9 cellular contexts compared by ENCODE assay signal in genomic region chr5:133967124-133967523, GRCh38. TPM values are rescaled to one million over a fixed set of nuclear protein-coding genes. Genes with fewer than 3 reads are reported as not detected.
DNase-seq lines count a peak whose midpoint lies in the region; ATAC-seq and TF ChIP-seq lines count a peak whose summit lies in the region.
"Had no signal": no experiment of that assay in that cellular context is flagged by ENCODE, and none has a peak within 500 bp of the region (broad histone marks: within the 10 kb centered on the region; RNA-seq: fewer than 3 reads in every experiment).

No MANE protein-coding gene starts in this region.

- POLR2A ChIA-PET in SK-N-SH (lab: Yijun Ruan, JAX): no interaction called here

- H3K27me3 ChIP-seq in SK-N-SH (ENCODE audit: insufficient read depth) (no peaks in the 10 kb centered on the region), iPS-18a (ENCODE audit: control insufficient read depth, insufficient read depth, low read length) (no peaks in the 10 kb centered on the region)

- H3F3A ChIP-seq in SK-N-SH (replicated peaks; ENCODE audit: insufficient read depth): peaks cover 44% of the 10 kb centered on the region

- H3K36me3 ChIP-seq in SK-N-SH (replicated peaks in 1 of 2; ENCODE audit: control insufficient read depth in 1 of 2, insufficient read depth in 2 of 2, low read length in 1 of 2) (peaks cover 10 to 27% of the 10 kb centered on the region in 2 experiments), iPS-18a (ENCODE audit: control insufficient read depth, low read depth, low read length) (no peaks in the 10 kb centered on the region)

- peak overlapping the region; percentile 77 for H3K27ac Mint-ChIP-seq in activated naive CD8-positive, alpha-beta T cell
- no peak overlapping the region for H3K27ac Mint-ChIP-seq in stimulated activated naive B cell treated with anti-CD40 and anti-IgM and Interleukin-4, amounts not matched to agents 10 μg/mL and 1 μg/mL and 100 μg/mL, for 72 hours

- no peak for TF ChIP-seq RAD21 in SK-N-SH (IDR thresholded peaks at IDR 0.05; ENCODE audit: low read length)

- TF ChIP-seq CTCF in SK-N-SH (IDR thresholded peaks at IDR 0.05): no peak

- peaks cover 67% of the 10 kb centered on the region for H3K4me1 Mint-ChIP-seq in activated naive CD8-positive, alpha-beta T cell (ENCODE audit: low read depth)
- peaks cover 47 to 64% of the 10 kb centered on the region in 2 donors for H3K4me1 Mint-ChIP-seq in stimulated activated naive B cell treated with anti-CD40 and anti-IgM and Interleukin-4, amounts not matched to agents 10 μg/mL and 1 μg/mL and 100 μg/mL, for 72 hours

- no peak overlapping the region for H2AFZ ChIP-seq in SK-N-SH (ENCODE audit: low read depth)

- peaks cover 11% of the 10 kb centered on the region for H3K36me3 Mint-ChIP-seq in activated naive CD8-positive, alpha-beta T cell
- H3K36me3 Mint-ChIP-seq in stimulated activated naive B cell treated with anti-CD40 and anti-IgM and Interleukin-4, amounts not matched to agents 10 μg/mL and 1 μg/mL and 100 μg/mL, for 72 hours: peaks cover 39 to 54% of the 10 kb centered on the region in 2 donors

- peak overlapping the region; percentile 81 to 97; a peak in 3 of 4 replicates for H3K4me3 ChIP-seq in SK-N-SH (ENCODE audit: low read depth in 2 of 2, low read length in 1 of 2)
- H3K4me3 ChIP-seq in iPS-18a (ENCODE audit: low read length): peak overlapping the region; percentile 81

- peak overlapping the region; percentile 85 for H3K4me2 ChIP-seq in SK-N-SH

- no peak for TF ChIP-seq EP300 in SK-N-SH (IDR thresholded peaks at IDR 0.05; ENCODE audit: borderline replicate concordance in 1 of 2, low read depth in 1 of 2, low read length in 1 of 2)

- H4K20me1 ChIP-seq in SK-N-SH (ENCODE audit: insufficient read depth): peaks cover 9% of the 10 kb centered on the region

- H3K4me1 ChIP-seq in SK-N-SH (ENCODE audit: control insufficient read depth in 1 of 2, insufficient read depth in 2 of 2, low read depth in 1 of 2, low read length in 1 of 2): peaks cover 8 to 25% of the 10 kb centered on the region in 2 experiments; a peak in 3 of 4 replicates
- H3K4me1 ChIP-seq in iPS-18a (ENCODE audit: control insufficient read depth, low read depth, low read length): no peaks in the 10 kb centered on the region

- H3K9me3 ChIP-seq in SK-N-SH: peaks cover 3% of the 10 kb centered on the region; the same call in 1 of the 2 replicates
- H3K9me3 ChIP-seq in iPS-18a (ENCODE audit: control insufficient read depth, low read depth, low read length): no peaks in the 10 kb centered on the region

- H3K27me3 Mint-ChIP-seq in activated naive CD8-positive, alpha-beta T cell: no peaks in the 10 kb centered on the region
- no peaks in the 10 kb centered on the region for H3K27me3 Mint-ChIP-seq in stimulated activated naive B cell treated with anti-CD40 and anti-IgM and Interleukin-4, amounts not matched to agents 10 μg/mL and 1 μg/mL and 100 μg/mL, for 72 hours

- DNase-seq in SK-N-SH: no peak
- DNase-seq in stimulated activated naive B cell treated with anti-CD40 and anti-IgM and Interleukin-4, amounts not matched to agents 10 μg/mL and 1 μg/mL and 100 μg/mL, for 72 hours: no peak
- DNase-seq: GOT3 had no signal

- ATAC-seq in SK-N-SH treated with all-trans-retinoic acid at 6 μM for 48 hours: no peak
- ATAC-seq in stimulated activated naive B cell treated with anti-CD40 and anti-IgM and Interleukin-4, amounts not matched to agents 10 μg/mL and 1 μg/mL and 100 μg/mL, for 72 hours (replicated peaks): no peak
- ATAC-seq in GM19035 (IDR thresholded peaks at IDR 0.05; ENCODE audit: unreplicated experiment): no peak
- ATAC-seq in HG03196 (IDR thresholded peaks at IDR 0.05; ENCODE audit: unreplicated experiment): no peak
- ATAC-seq in GM18517 (IDR thresholded peaks at IDR 0.05; ENCODE audit: unreplicated experiment): no peak

- H3K9me3 Mint-ChIP-seq in activated naive CD8-positive, alpha-beta T cell (ENCODE audit: low read depth): peaks cover 5% of the 10 kb centered on the region
- H3K9me3 Mint-ChIP-seq in stimulated activated naive B cell treated with anti-CD40 and anti-IgM and Interleukin-4, amounts not matched to agents 10 μg/mL and 1 μg/mL and 100 μg/mL, for 72 hours: peaks cover 0 to 4% of the 10 kb centered on the region in 2 donors

- CTCF ChIA-PET in SK-N-SH (lab: Yijun Ruan, JAX): no interaction called here

- H3K9me2 ChIP-seq in SK-N-SH: no peaks in the 10 kb centered on the region

- 76% methylated on average over 5 of the region's 5 CpGs for WGBS in SK-N-SH (ENCODE audit: low lambda C conversion rate)

- peak overlapping the region; percentile 97 for H3K4me3 Mint-ChIP-seq in activated naive CD8-positive, alpha-beta T cell
- H3K4me3 Mint-ChIP-seq in stimulated activated naive B cell treated with anti-CD40 and anti-IgM and Interleukin-4, amounts not matched to agents 10 μg/mL and 1 μg/mL and 100 μg/mL, for 72 hours: peak overlapping the region; percentile 97 to 98

- peak overlapping the region in 1 of 2 experiments; percentile 90; a peak in 1 of 4 replicates for H3K27ac ChIP-seq in SK-N-SH (ENCODE audit: low read depth in 2 of 2, low read length in 1 of 2)
- no peak overlapping the region for H3K27ac ChIP-seq in iPS-18a (ENCODE audit: low read length)

- peaks cover 69% of the 10 kb centered on the region for H3K79me2 ChIP-seq in SK-N-SH (ENCODE audit: insufficient read depth)

- peak overlapping the region; percentile 97 for H3K9ac ChIP-seq in SK-N-SH
- peak overlapping the region; percentile 68 for H3K9ac ChIP-seq in iPS-18a (ENCODE audit: low read length)

TF ChIP-seq in SK-N-SH, 30 proteins besides CTCF, POLR2A, EP300 and RAD21 (continues in another document):
- TF ChIP-seq FOSL2 (IDR thresholded peaks at IDR 0.05; ENCODE audit: borderline replicate concordance, low read depth): no peak
- TF ChIP-seq YY1 (IDR thresholded peaks at IDR 0.05; ENCODE audit: low read depth): no peak
- TF ChIP-seq, protein P1, sequence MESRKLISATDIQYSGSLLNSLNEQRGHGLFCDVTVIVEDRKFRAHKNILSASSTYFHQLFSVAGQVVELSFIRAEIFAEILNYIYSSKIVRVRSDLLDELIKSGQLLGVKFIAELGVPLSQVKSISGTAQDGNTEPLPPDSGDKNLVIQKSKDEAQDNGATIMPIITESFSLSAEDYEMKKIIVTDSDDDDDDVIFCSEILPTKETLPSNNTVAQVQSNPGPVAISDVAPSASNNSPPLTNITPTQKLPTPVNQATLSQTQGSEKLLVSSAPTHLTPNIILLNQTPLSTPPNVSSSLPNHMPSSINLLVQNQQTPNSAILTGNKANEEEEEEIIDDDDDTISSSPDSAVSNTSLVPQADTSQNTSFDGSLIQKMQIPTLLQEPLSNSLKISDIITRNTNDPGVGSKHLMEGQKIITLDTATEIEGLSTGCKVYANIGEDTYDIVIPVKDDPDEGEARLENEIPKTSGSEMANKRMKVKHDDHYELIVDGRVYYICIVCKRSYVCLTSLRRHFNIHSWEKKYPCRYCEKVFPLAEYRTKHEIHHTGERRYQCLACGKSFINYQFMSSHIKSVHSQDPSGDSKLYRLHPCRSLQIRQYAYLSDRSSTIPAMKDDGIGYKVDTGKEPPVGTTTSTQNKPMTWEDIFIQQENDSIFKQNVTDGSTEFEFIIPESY (IDR thresholded peaks at IDR 0.05; ENCODE audit: borderline replicate concordance, low read depth): no peak
- no peak for TF ChIP-seq JUND (IDR thresholded peaks at IDR 0.05)
- TF ChIP-seq MXI1 (IDR thresholded peaks at IDR 0.05; ENCODE audit: low read depth, low read length): no peak
- TF ChIP-seq NFIC (IDR thresholded peaks at IDR 0.05; ENCODE audit: borderline replicate concordance): no peak
- no peak for TF ChIP-seq MEF2A (IDR thresholded peaks at IDR 0.05; ENCODE audit: borderline replicate concordance, low read depth)

TF ChIP-seq in SK-N-SH treated with all-trans-retinoic acid at 6 μM for 48 hours, 23 proteins besides CTCF, POLR2A, EP300 and RAD21 (continues in another document):
- TF ChIP-seq OSR1 (CRISPR knock-in tag; IDR thresholded peaks at IDR 0.05) (no peak), POU6F1 (CRISPR knock-in tag; IDR thresholded peaks at IDR 0.05; ENCODE audit: borderline replicate concordance, low read depth) (no peak), BACH2 (CRISPR knock-in tag; IDR thresholded peaks at IDR 0.05; ENCODE audit: borderline replicate concordance) (no peak), ISL1 (CRISPR knock-in tag; IDR thresholded peaks at IDR 0.05) (no peak), CSRNP3 (CRISPR knock-in tag; IDR thresholded peaks at IDR 0.05) (no peak), ZFP3 (CRISPR knock-in tag; IDR thresholded peaks at IDR 0.05) (no peak), ZNF8 (CRISPR knock-in tag; IDR thresholded peaks at IDR 0.05) (no peak), RARB (CRISPR knock-in tag; IDR thresholded peaks at IDR 0.05) (no peak), SNAI2 (CRISPR knock-in tag; IDR thresholded peaks at IDR 0.05) (no peak)

RNA-seq across cellular contexts. Expression of gene C5orf15, which starts 1.3 kb away (rescaled TPM):
- polyA plus RNA-seq in SK-N-SH (2012; rRNA removed): 81.0 and 106 TPM in 2 replicates
- polyA plus RNA-seq in SK-N-SH (2012; cell fraction: cytosol; rRNA removed): 99.4 and 101 TPM in 2 replicates
- polyA plus RNA-seq in SK-N-SH (2012; cell fraction: nucleus; rRNA removed): 17.5 and 54.9 TPM in 2 replicates

RNA-seq across cellular contexts. Expression of gene VDAC1, which starts 37.7 kb away (rescaled TPM):
- polyA plus RNA-seq in SK-N-SH (2012; rRNA removed): 155 and 166 TPM in 2 replicates
- 216 and 238 TPM in 2 replicates for polyA plus RNA-seq in SK-N-SH (2012; cell fraction: cytosol; rRNA removed)
- 77.0 and 124 TPM in 2 replicates for polyA plus RNA-seq in SK-N-SH (2012; cell fraction: nucleus; rRNA removed)
